10 cellular contexts compared by ENCODE assay signal in genomic region chr19:17841810-17842662, GRCh38. TPM values are rescaled to one million over a fixed set of nuclear protein-coding genes. Genes with fewer than 3 reads are reported as not detected.
DNase-seq lines count a peak whose midpoint lies in the region; ATAC-seq and TF ChIP-seq lines count a peak whose summit lies in the region.
"Had no signal": no experiment of that assay in that cellular context is flagged by ENCODE, and none has a peak within 500 bp of the region (broad histone marks: within the 10 kb centered on the region; RNA-seq: fewer than 3 reads in every experiment).

No MANE protein-coding gene starts in this region.

- peak; percentile 86 for ATAC-seq in left ventricle myocardium superior

- H3K36me3 ChIP-seq in Peyer's patch: peaks cover 0 to 5% (median 0%) of the 10 kb centered on the region in 3 donors

- peak overlapping the region in 2 of 4 donors; percentile 21 to 23 for H3K4me3 ChIP-seq in Peyer's patch

- H3K9me3 Mint-ChIP-seq in progenitor cell of endocrine pancreas (ENCODE audit: low read depth): no peaks in the 10 kb centered on the region
- H3K9me3 Mint-ChIP-seq: CD4-positive, alpha-beta memory T cell had no signal

- H3K27ac Mint-ChIP-seq in progenitor cell of endocrine pancreas: no peak overlapping the region
- H3K27ac Mint-ChIP-seq: activated naive CD8-positive, alpha-beta T cell had no signal

- no peaks in the 10 kb centered on the region for H3K36me3 Mint-ChIP-seq in progenitor cell of endocrine pancreas (ENCODE audit: insufficient read depth)

- TF ChIP-seq POLR2A in Peyer's patch (IDR thresholded peaks at IDR 0.05): no peak

- peaks cover 0 to 19% (median 5%) of the 10 kb centered on the region in 4 donors for H3K4me1 ChIP-seq in Peyer's patch

- intact Hi-C loops in left ventricle myocardium superior (cut with micrococcal nuclease): no loop called here

- peaks cover 64% of the 10 kb centered on the region for H3K27me3 Mint-ChIP-seq in progenitor cell of endocrine pancreas
- H3K27me3 Mint-ChIP-seq: activated naive CD8-positive, alpha-beta T cell; CD4-positive, alpha-beta memory T cell had no signal

- TF ChIP-seq CTCF in Peyer's patch (IDR thresholded peaks at IDR 0.05): no peak
- no peak for TF ChIP-seq CTCF in progenitor cell of endocrine pancreas (IDR thresholded peaks at IDR 0.05; ENCODE audit: unreplicated experiment)

- H3K4me3 Mint-ChIP-seq in progenitor cell of endocrine pancreas (ENCODE audit: low read depth): no peak overlapping the region
- H3K4me3 Mint-ChIP-seq: activated naive CD8-positive, alpha-beta T cell had no signal

- no peaks in the 10 kb centered on the region for H3K9me3 ChIP-seq in Peyer's patch

- H3K27me3 ChIP-seq in Peyer's patch: no peaks in the 10 kb centered on the region

- H3K27ac ChIP-seq in Peyer's patch: no peak overlapping the region

- peak; percentile 24 for DNase-seq in NCI-H510A treated with DMSO at 0.1 percent for 48 hours (lab: John Stamatoyannopoulos, UW)
- no peak for DNase-seq in NCI-H510A (lab: John Stamatoyannopoulos, UW)
- DNase-seq in Peyer's patch: peak; percentile 27 to 75 (median 71)
- DNase-seq in amniotic epithelial cell (ENCODE audit: low read depth): peak; percentile 80
- peak; percentile 76 for DNase-seq in left ventricle myocardium superior
- DNase-seq in progenitor cell of endocrine pancreas (ENCODE audit: low spot score, unreplicated experiment): peak; percentile 50
- no peak for DNase-seq in OCI-M2 (lab: John Stamatoyannopoulos, UW; ENCODE audit: unreplicated experiment)
- DNase-seq in mesenteric fat pad (ENCODE audit: low spot score): no peak

- peaks cover 1% of the 10 kb centered on the region for H3K4me1 Mint-ChIP-seq in progenitor cell of endocrine pancreas (ENCODE audit: low read depth)

RNA-seq across cellular contexts. Expression of gene JAK3, which starts 5.7 kb away (rescaled TPM):
- total RNA-seq in Peyer's patch (10 to 100 TPM in 1 of 4 donors, 1 to 10 TPM in 3; 4.0 to 32.2 (median 5.4) TPM), left ventricle myocardium superior (1.5 TPM), progenitor cell of endocrine pancreas (0.74 and 0.95 TPM in 2 replicates), mesenteric fat pad (20.1 TPM)

RNA-seq across cellular contexts. Expression of gene RPL18A, which starts 17.7 kb away (rescaled TPM):
- 100 to 1,000 TPM; 456 to 824 (median 599) TPM for total RNA-seq in Peyer's patch
- total RNA-seq in left ventricle myocardium superior: 720 TPM
- total RNA-seq in progenitor cell of endocrine pancreas: 1,687 and 1,716 TPM in 2 replicates
- total RNA-seq in mesenteric fat pad: 1,467 TPM

RNA-seq across cellular contexts. Expression of gene INSL3, which starts 20.7 kb away (rescaled TPM):
- total RNA-seq in Peyer's patch: not detected
- total RNA-seq in left ventricle myocardium superior: not detected
- not detected in 2 replicates for total RNA-seq in progenitor cell of endocrine pancreas
- 0.61 TPM for total RNA-seq in mesenteric fat pad

RNA-seq across cellular contexts. Expression of gene SLC5A5, which starts 29.7 kb away (rescaled TPM):
- total RNA-seq in Peyer's patch (not detected), left ventricle myocardium superior (not detected), progenitor cell of endocrine pancreas (not detected in 2 replicates), mesenteric fat pad (0.22 TPM)

RNA-seq across cellular contexts. Expression of gene B3GNT3, which starts 47.1 kb away (rescaled TPM):
- 100 to 1,000 TPM in 3 of 4 donors, 10 to 100 TPM in 1; 13.2 to 154 (median 127) TPM for total RNA-seq in Peyer's patch
- not detected for total RNA-seq in left ventricle myocardium superior
- total RNA-seq in progenitor cell of endocrine pancreas: 0.13 TPM in 1 of 2 replicates, not detected in the other
- 0.32 TPM for total RNA-seq in mesenteric fat pad
- total RNA-seq: CD4-positive, alpha-beta memory T cell had no signal

Comparison
In these comparisons a context has a peak if more than half of its experiments do, and no peak if none do; other contexts are left out.
1. DNase-seq: peak in NCI-H510A treated with DMSO at 0.1 percent for 48 hours (single experiment), Peyer's patch (3 of 3), amniotic epithelial cell (single experiment), left ventricle myocardium superior (single experiment) and progenitor cell of endocrine pancreas (single experiment); none in NCI-H510A (single experiment), OCI-M2 (single experiment) and mesenteric fat pad (single experiment).